ENCODE assay signal across 11 cellular contexts in genomic region chr7:539731-540411, GRCh38. TPM values are rescaled to one million over a fixed set of nuclear protein-coding genes. Genes with fewer than 3 reads are reported as not detected.
DNase-seq lines count a peak whose midpoint lies in the region; ATAC-seq, FAIRE-seq and TF ChIP-seq lines count a peak whose summit lies in the region.
"Had no signal": no experiment of that assay in that cellular context is flagged by ENCODE, and none has a peak within 500 bp of the region (broad histone marks: within the 10 kb centered on the region; RNA-seq: fewer than 3 reads in every experiment).

No MANE protein-coding gene starts in this region.

- peak overlapping the region; percentile 69 for H3K18ac ChIP-seq in IMR-90 (ENCODE audit: low read depth, low read length)

- peak overlapping the region; percentile 13; the same call in 1 of the 2 replicates for H3K23ac ChIP-seq in IMR-90 (ENCODE audit: low read depth, low read length)

- H3K4ac ChIP-seq in IMR-90 (ENCODE audit: low read depth, low read length) = peak overlapping the region; percentile 87

- 0 out of 4 replicates have a peak, but pooled peaks cover 0 to 6% of the 10 kb centered on the region in 2 experiments for H3K79me1 ChIP-seq in IMR-90 (ENCODE audit: low read depth in 1 of 2, low read length in 2 of 2)

- no peak for TF ChIP-seq EP300 in K562 (IDR thresholded peaks at IDR 0.05; ENCODE audit: low read length)

- H3K4me1 Mint-ChIP-seq in endothelial cell (ENCODE audit: unreplicated experiment) = no peaks in the 10 kb centered on the region

- no peak overlapping the region for H3K27ac Mint-ChIP-seq in endothelial cell (ENCODE audit: unreplicated experiment)
- H3K27ac Mint-ChIP-seq: CD8-positive, alpha-beta T cell had no signal

- H3K27me3 Mint-ChIP-seq in endothelial cell (ENCODE audit: unreplicated experiment) = peaks cover 9% of the 10 kb centered on the region

- BruUV-seq in IMR-90 (replicated peaks; lab: Mats Ljungman, UMichigan) (no TSS peak), K562 (replicated peaks; lab: Mats Ljungman, UMichigan) (no TSS peak)

- H4K20me1 ChIP-seq in IMR-90 (ENCODE audit: insufficient read depth, low read length) (no peaks in the 10 kb centered on the region), K562 (replicated peaks; ENCODE audit: control insufficient read depth, insufficient read depth, low read length) (no peaks in the 10 kb centered on the region)

- peak overlapping the region; percentile 72 for H4K5ac ChIP-seq in IMR-90 (ENCODE audit: low read depth, low read length)

- no peak overlapping the region for H3K4me3 ChIP-seq in AG10803 (ENCODE audit: low read length)
- no peak overlapping the region for H3K4me3 ChIP-seq in IMR-90 (ENCODE audit: insufficient read depth, low read depth, low read length)
- no peak overlapping the region for H3K4me3 ChIP-seq in K562
- no peak overlapping the region for H3K4me3 ChIP-seq in lower lobe of right lung

- peak overlapping the region; percentile 97 for H2AK9ac ChIP-seq in IMR-90 (replicated peaks; ENCODE audit: low read depth, low read length, poor library complexity)

- no peak overlapping the region for H3K4me3 Mint-ChIP-seq in endothelial cell (ENCODE audit: unreplicated experiment)
- H3K4me3 Mint-ChIP-seq: CD8-positive, alpha-beta T cell; stimulated activated naive B cell treated with anti-CD40 and anti-IgM and Interleukin-4, amounts not matched to agents 10 μg/mL and 1 μg/mL and 100 μg/mL, for 72 hours had no signal

- H2BK15ac ChIP-seq in IMR-90 (ENCODE audit: low read depth, low read length) = peak overlapping the region; percentile 61; the same call in 2 of the 3 replicates

- peak overlapping the region; percentile 95 for H2BK120ac ChIP-seq in IMR-90 (ENCODE audit: low read depth, low read length)

- H3K9me3 Mint-ChIP-seq in endothelial cell (ENCODE audit: unreplicated experiment) = no peaks in the 10 kb centered on the region
- H3K9me3 Mint-ChIP-seq: CD8-positive, alpha-beta T cell had no signal

- TF ChIP-seq CTCF in AG10803 (conservative IDR thresholded peaks at IDR 0.05; ENCODE audit: low read length) (no peak), IMR-90 (conservative IDR thresholded peaks at IDR 0.05; ENCODE audit: low read depth, low read length) (no peak), K562 (IDR thresholded peaks at IDR 0.05 in 2 of 3, conservative IDR thresholded peaks at IDR 0.05 in 1 of 3; ENCODE audit: insufficient read depth in 2 of 3, low read depth in 1 of 3, low read length in 3 of 3) (no peak), lower lobe of right lung (IDR thresholded peaks at IDR 0.05) (no peak), endothelial cell (IDR thresholded peaks at IDR 0.05; ENCODE audit: unreplicated experiment) (no peak)

- H3K79me2 ChIP-seq in K562 (ENCODE audit: control insufficient read depth, insufficient read depth, low read length) = no peaks in the 10 kb centered on the region

- no peak for TF ChIP-seq RAD21 in IMR-90 (IDR thresholded peaks at IDR 0.05; ENCODE audit: low read length)
- TF ChIP-seq RAD21 in K562 (CRISPR knock-in tag; conservative IDR thresholded peaks at IDR 0.05 in 1 of 2, IDR thresholded peaks at IDR 0.05 in 1 of 2) = no peak

- in situ Hi-C loops in IMR-90 (cut with MboI; ENCODE audit: low sequenced_read_pairs) (loop anchor here (10.0 kb wide), 1 partner anchor 335 kb away; the partner anchor contains the start of gene GET4), K562 (cut with MboI) (no loop called here)

- POLR2A ChIA-PET in IMR-90 (lab: Charles Lee; ENCODE audit: unreplicated experiment) (no interaction called here), K562 (lab: Yijun Ruan, JAX) (no interaction called here)

- H3K27me3 ChIP-seq in IMR-90 (ENCODE audit: control insufficient read depth, insufficient read depth, low read length) (no peaks in the 10 kb centered on the region), K562 (ENCODE audit: control insufficient read depth in 2 of 2, insufficient read depth in 2 of 2, low read length in 2 of 2) (0 out of 5 replicates have a peak, but pooled peaks cover 0 to 1% of the 10 kb centered on the region in 2 experiments), lower lobe of right lung (ENCODE audit: low read depth) (no peaks in the 10 kb centered on the region)

- whole genome bisulfite sequencing in IMR-90 (ENCODE audit: extremely low coverage in 2 of 2, insufficient read length in 1 of 2), 2 experiments = 79% methylated on average over 6 of the region's 17 CpGs; no CpG with 5 or more reads in 1 of the 2 experiments
- WGBS in K562 (ENCODE audit: insufficient coverage, low coverage, missing lambda C conversion rate) = 54% methylated on average over 12 of the region's 17 CpGs

- peak; percentile 62 for FAIRE-seq in K562 (lab: Jason Lieb, UNC)

- H3K9me1 ChIP-seq in IMR-90 (ENCODE audit: insufficient read depth, low read length) = peaks cover 22% of the 10 kb centered on the region
- no peaks in the 10 kb centered on the region for H3K9me1 ChIP-seq in K562 (ENCODE audit: control insufficient read depth, insufficient read depth, low read length)

- DNase-seq in AG10803 (ENCODE audit: low read depth) (peak; percentile 50), IMR-90 (peak; percentile 49), K562 (ENCODE audit: extremely low read depth in 1 of 4, low spot score in 3 of 4) (peak in 3 of 4 experiments; percentile 57 to 76 (median 72)), lower lobe of right lung (peak; percentile 72), retina (no peak), endothelial cell (ENCODE audit: low spot score) (no peak), SKM-1 (lab: John Stamatoyannopoulos, UW; ENCODE audit: unreplicated experiment) (no peak)
- DNase-seq: cerebellar nuclear complex; stimulated activated naive B cell treated with anti-CD40 and anti-IgM and Interleukin-4, amounts not matched to agents 10 μg/mL and 1 μg/mL and 100 μg/mL, for 72 hours had no signal

- peak; percentile 8 for ATAC-seq in IMR-90 (ENCODE audit: low read depth)
- ATAC-seq in K562 = peak; percentile 38
- peak; percentile 79 to 84 for ATAC-seq in lower lobe of right lung
- ATAC-seq in GM18858 (IDR thresholded peaks at IDR 0.05; ENCODE audit: unreplicated experiment) = no peak
- ATAC-seq: CD8-positive, alpha-beta T cell; stimulated activated naive B cell treated with anti-CD40 and anti-IgM and Interleukin-4, amounts not matched to agents 10 μg/mL and 1 μg/mL and 100 μg/mL, for 72 hours had no signal

- H4K8ac ChIP-seq in IMR-90 (ENCODE audit: low read depth in 2 of 2, low read length in 2 of 2) = peak overlapping the region; percentile 43 to 87

- H3K56ac ChIP-seq in IMR-90 (ENCODE audit: extremely low read depth, insufficient read depth, low read length) = no peak overlapping the region

- H3K9ac ChIP-seq in IMR-90 (ENCODE audit: low read depth, low read length) (no peak overlapping the region; the same call in 1 of the 2 replicates), K562 (ENCODE audit: insufficient read depth in 1 of 2, low read depth in 2 of 2, low read length in 2 of 2) (peak overlapping the region in 1 of 2 experiments; percentile 13; a peak in 1 of 4 replicates)

- H3K4me2 ChIP-seq in IMR-90 (ENCODE audit: low read depth, low read length) = no peak overlapping the region
- no peak overlapping the region for H3K4me2 ChIP-seq in K562 (ENCODE audit: insufficient read depth, low read length)

- H4K91ac ChIP-seq in IMR-90 (ENCODE audit: insufficient read depth, low read depth, low read length) = peak overlapping the region; percentile 84

- peak overlapping the region; percentile 36 for H3K27ac ChIP-seq in IMR-90 (ENCODE audit: insufficient read depth, low read length)
- H3K27ac ChIP-seq in K562 (ENCODE audit: extremely low read depth, low read depth, low read length) = no peak overlapping the region
- H3K27ac ChIP-seq in lower lobe of right lung = peak overlapping the region; percentile 81

- intact Hi-C loops in IMR-90 (cut with micrococcal nuclease) (loop anchor here (5.0 kb wide), 1 partner anchor 127 kb away; no protein-coding TSS in a partner anchor), K562 (cut with micrococcal nuclease) (no loop called here), lower lobe of right lung (cut with DNase I) (no loop called here)

- no peaks in the 10 kb centered on the region for H3K36me3 Mint-ChIP-seq in endothelial cell (ENCODE audit: low read depth, unreplicated experiment)
- H3K36me3 Mint-ChIP-seq: CD8-positive, alpha-beta T cell; stimulated activated naive B cell treated with anti-CD40 and anti-IgM and Interleukin-4, amounts not matched to agents 10 μg/mL and 1 μg/mL and 100 μg/mL, for 72 hours had no signal

- peak overlapping the region; percentile 84 for H2BK20ac ChIP-seq in IMR-90 (ENCODE audit: low read depth, low read length)

- peak overlapping the region; percentile 96 for H2AK5ac ChIP-seq in IMR-90 (ENCODE audit: low read depth, low read length)

- dilution Hi-C loops in IMR-90 (cut with HindIII; ENCODE audit: low sequenced_read_pairs, unreplicated experiment) = no loop called here

- CTCF ChIA-PET in IMR-90 (lab: Yijun Ruan, JAX) = no interaction called here
- CTCF ChIA-PET in K562 (lab: Yijun Ruan, JAX; ENCODE audit: low intra/inter-chr PET ratio) = no interaction called here

- peak overlapping the region; percentile 68 for H3K14ac ChIP-seq in IMR-90 (replicated peaks; ENCODE audit: low read depth, low read length)

- H3K4me1 ChIP-seq in IMR-90 (ENCODE audit: control insufficient read depth, insufficient read depth, low read length) (peaks cover 36% of the 10 kb centered on the region), K562 (replicated peaks in 1 of 2; ENCODE audit: control insufficient read depth in 2 of 2, insufficient read depth in 2 of 2, low read length in 2 of 2) (peaks cover 5 to 56% of the 10 kb centered on the region in 2 experiments; a peak in 4 of 5 replicates), lower lobe of right lung (peaks cover 7% of the 10 kb centered on the region)

- TF ChIP-seq POLR2A in IMR-90 (IDR thresholded peaks at IDR 0.05; ENCODE audit: low read depth, low read length) (no peak), K562 (conservative IDR thresholded peaks at IDR 0.05) (no peak)

- no peaks in the 10 kb centered on the region for H3K9me3 ChIP-seq in IMR-90 (ENCODE audit: control insufficient read depth, insufficient read depth, low read length)
- no peaks in the 10 kb centered on the region for H3K9me3 ChIP-seq in K562 (replicated peaks; ENCODE audit: control insufficient read depth, insufficient read depth, low read depth, low read length)
- H3K9me3 ChIP-seq in lower lobe of right lung = no peaks in the 10 kb centered on the region

- H3K36me3 ChIP-seq in IMR-90 (ENCODE audit: control insufficient read depth, insufficient read depth, low read length) (no peaks in the 10 kb centered on the region), K562 (ENCODE audit: control insufficient read depth, insufficient read depth, low read length) (no peaks in the 10 kb centered on the region), lower lobe of right lung (no peaks in the 10 kb centered on the region)

- peak overlapping the region; percentile 91 for H2BK5ac ChIP-seq in IMR-90 (ENCODE audit: low read depth, low read length, poor library complexity, severe bottlenecking)

- H2AFZ ChIP-seq in IMR-90 (replicated peaks; ENCODE audit: low read length, poor library complexity) = peak overlapping the region; percentile 89
- H2AFZ ChIP-seq in K562 (ENCODE audit: low read depth, low read length) = no peak overlapping the region

RNA-seq across cellular contexts. Expression of gene PDGFA, which starts 20.2 kb away (rescaled TPM):
- 3.8 and 4.7 TPM in 2 replicates for total RNA-seq in IMR-90 (2012; rRNA removed)
- polyA plus RNA-seq in IMR-90 (2012; rRNA removed) = 3.3 and 4.7 TPM in 2 replicates
- 2.9 and 3.2 TPM in 2 replicates for polyA plus RNA-seq in IMR-90 (2012; cell fraction: cytosol; rRNA removed)
- 9.1 and 10.4 TPM in 2 replicates for polyA plus RNA-seq in IMR-90 (2012; cell fraction: nucleus; rRNA removed; ENCODE audit: low replicate concordance)
- total RNA-seq in K562 (2011; cell fraction: chromatin; rRNA removed; ENCODE audit: low replicate concordance) = 21.5 and 51.6 TPM in 2 replicates
- total RNA-seq in K562 (2011; cell fraction: nucleolus; rRNA removed) = 36.1 and 57.4 TPM in 2 replicates
- total RNA-seq in K562 (2011; cell fraction: nucleoplasm; rRNA removed) = 30.2 and 38.4 TPM in 2 replicates
- total RNA-seq in K562 (2014; rRNA removed) = 8.1 and 10.0 TPM in 2 replicates
- 3.6 and 5.0 TPM in 2 replicates for total RNA-seq in K562 (2014; rRNA removed; fragmentation: Illumina TruSeq; extraction: Trizol)
- 4.6 and 6.1 TPM in 2 replicates for total RNA-seq in K562 (2015; rRNA removed; fragmentation: Illumina TruSeq; extraction: Trizol)
- total RNA-seq in K562 (2021) = 9.8 and 10.2 TPM in 2 replicates
- polyA plus RNA-seq in K562 (2011; rRNA removed) = 7.9 TPM in 2 replicates
- 5.2 and 10.8 TPM in 2 replicates for polyA plus RNA-seq in K562 (2011; cell fraction: cytosol; rRNA removed)
- 13.3 and 32.6 TPM in 2 replicates for polyA plus RNA-seq in K562 (2011; cell fraction: nucleus; rRNA removed)
- polyA plus RNA-seq in K562 (2012) = 6.4 and 9.1 TPM in 2 replicates
- 2.5 and 4.7 TPM in 2 replicates for polyA plus RNA-seq in K562 (2014; fragmentation: Illumina TruSeq; extraction: Trizol)
- 1 to 10 TPM; 3.9 to 9.5 TPM for polyA plus RNA-seq in K562 (2014; fragmentation: Nextera tagmentation; extraction: Ambion mirVana)
- 2.6 and 3.6 TPM in 2 replicates for polyA plus RNA-seq in K562 (2014; rRNA removed)
- 24.4 and 37.5 TPM in 2 replicates for polyA minus RNA-seq in K562 (2011; rRNA and poly(A)+ RNA removed)
- polyA minus RNA-seq in K562 (2011; cell fraction: cytosol; rRNA and poly(A)+ RNA removed) = 34.5 and 45.2 TPM in 2 replicates
- polyA minus RNA-seq in K562 (2011; cell fraction: nucleus; rRNA and poly(A)+ RNA removed) = 11.0 and 13.5 TPM in 2 replicates
- 27.1 TPM for total RNA-seq in lower lobe of right lung
- 0.85 TPM for total RNA-seq in endothelial cell (ENCODE audit: unreplicated experiment)

Comparison
In these comparisons a context has a peak if more than half of its experiments do, and no peak if none do; other contexts are left out.
1. DNase-seq: peak in AG10803 (single experiment), IMR-90 (single experiment), K562 (3 of 4) and lower lobe of right lung (single experiment); none in retina (single experiment), endothelial cell (single experiment) and SKM-1 (single experiment).